Comparison of ENCODE assay signal across 11 cellular contexts in genomic region chr11:134047586-134047999, GRCh38. TPM values are rescaled to one million over a fixed set of nuclear protein-coding genes. Genes with fewer than 3 reads are reported as not detected.
DNase-seq lines count a peak whose midpoint lies in the region; ATAC-seq and TF ChIP-seq lines count a peak whose summit lies in the region.
"Had no signal": no experiment of that assay in that cellular context is flagged by ENCODE, and none has a peak within 500 bp of the region (broad histone marks: within the 10 kb centered on the region; RNA-seq: fewer than 3 reads in every experiment).

No MANE protein-coding gene starts in this region.

- no peak overlapping the region for H3K27ac ChIP-seq in breast epithelium
- H3K27ac ChIP-seq in transverse colon, result peak overlapping the region; percentile 42 to 81 (median 64)
- H3K27ac ChIP-seq: 22Rv1 had no signal

- TF ChIP-seq POLR2A in breast epithelium (IDR thresholded peaks at IDR 0.05) (no peak), transverse colon (IDR thresholded peaks at IDR 0.05) (no peak)

- intact Hi-C loops in breast epithelium (cut with DNase I; ENCODE audit: low total_unique reads), result no loop called here
- intact Hi-C loops in left colon (cut with DNase I, micrococcal nuclease), result loop anchor here in 1 of 2 donors (10.0 kb wide), 1 partner anchor 97 kb away; no protein-coding TSS in a partner anchor
- intact Hi-C loops in transverse colon (cut with DNase I; ENCODE audit: low total_unique reads), result loop anchor here (1.0 to 5.0 kb wide), 2 partner anchors 100 to 120 kb away; no protein-coding TSS in a partner anchor

- WGBS in transverse colon (ENCODE audit: low coverage in 1 of 2), 2 donors, result 33 to 40% methylated on average over 5 to 11 of the region's 11 CpGs

- H3K4me3 ChIP-seq in breast epithelium (peak overlapping the region; percentile 11 to 29 (median 14)), transverse colon (peak overlapping the region in 1 of 4 donors; percentile 1)

- H3K4me1 ChIP-seq in breast epithelium (peaks cover 0 to 2% of the 10 kb centered on the region in 2 donors), transverse colon (peaks cover 0 to 16% (median 8%) of the 10 kb centered on the region in 4 donors)

- no peak for ATAC-seq in left colon
- ATAC-seq in HG03520 (IDR thresholded peaks at IDR 0.05; ENCODE audit: unreplicated experiment), result no peak

- H3K27me3 ChIP-seq in breast epithelium (peaks cover 0 to 19% of the 10 kb centered on the region in 2 donors), transverse colon (peaks cover 6% of the 10 kb centered on the region)

- no peak for TF ChIP-seq EP300 in transverse colon (IDR thresholded peaks at IDR 0.05; ENCODE audit: low read depth)

- H3K9me3 ChIP-seq in breast epithelium (no peaks in the 10 kb centered on the region), transverse colon (no peaks in the 10 kb centered on the region)

- DNase-seq in DMS53 (lab: John Stamatoyannopoulos, UW) (peak; percentile 17), DMS53 treated with DMSO at 0.1 percent for 48 hours (lab: John Stamatoyannopoulos, UW; ENCODE audit: unreplicated experiment) (no peak), breast epithelium (ENCODE audit: low spot score in 2 of 2) (no peak), left colon (peak; percentile 54 to 68), transverse colon (peak; percentile 68), NCI-H1417 treated with DMSO at 0.1 percent for 48 hours (lab: John Stamatoyannopoulos, UW) (no peak), DMS 273 treated with DMSO at 0.1 percent for 48 hours (lab: John Stamatoyannopoulos, UW) (no peak)
- DNase-seq: activated CD4-positive, alpha-beta T cell treated with anti-CD3 and anti-CD28 coated beads, Interleukin-2, amount 10 ng/mL, durations not matched to agents 7 days and 5 days; endodermal cell had no signal

- no peaks in the 10 kb centered on the region for H3K36me3 ChIP-seq in breast epithelium
- H3K36me3 ChIP-seq in transverse colon, result no peaks in the 10 kb centered on the region

- TF ChIP-seq CTCF in breast epithelium (IDR thresholded peaks at IDR 0.05) (no peak), transverse colon (IDR thresholded peaks at IDR 0.05) (no peak)

- in situ Hi-C loops in transverse colon (cut with MboI; ENCODE audit: low pct_ligation_motif_present in 1 of 4, low pct_unique_long_range_greater_than_20kb in 1 of 4, low sequenced_read_pairs in 3 of 4), result loop anchor here in 1 of 4 donors (5.0 kb wide), 1 partner anchor 100 kb away; no protein-coding TSS in a partner anchor

RNA-seq across cellular contexts. Expression of gene JAM3, which starts 21.3 kb away (rescaled TPM):
- total RNA-seq in breast epithelium, result 10 to 100 TPM; 25.0 to 34.5 (median 33.8) TPM
- 10 to 100 TPM in 1 of 2 donors, 1 to 10 TPM in 1; 5.1 to 10.7 TPM for total RNA-seq in left colon
- total RNA-seq in transverse colon, result 10 to 100 TPM in 3 of 4 donors, 1 to 10 TPM in 1; 7.8 to 56.9 (median 13.8) TPM

Comparison
In these comparisons a context has a peak if more than half of its experiments do, and no peak if none do; other contexts are left out.
1. DNase-seq: peak in DMS53 (single experiment), left colon (2 of 2) and transverse colon (single experiment); none in DMS53 treated with DMSO at 0.1 percent for 48 hours (single experiment), breast epithelium (0 of 2), NCI-H1417 treated with DMSO at 0.1 percent for 48 hours (single experiment) and DMS 273 treated with DMSO at 0.1 percent for 48 hours (single experiment).
2. H3K27ac ChIP-seq: peak in transverse colon (4 of 4); none in breast epithelium (0 of 2).